18 cellular contexts compared by ENCODE assay signal in genomic region chr16:87705780-87706277, GRCh38. TPM values are rescaled to one million over a fixed set of nuclear protein-coding genes. Genes with fewer than 3 reads are reported as not detected.
DNase-seq lines count a peak whose midpoint lies in the region; ATAC-seq and TF ChIP-seq lines count a peak whose summit lies in the region.
"Had no signal": no experiment of that assay in that cellular context is flagged by ENCODE, and none has a peak within 500 bp of the region (broad histone marks: within the 10 kb centered on the region; RNA-seq: fewer than 3 reads in every experiment).

No MANE protein-coding gene starts in this region.

- H3K27ac Mint-ChIP-seq in activated naive CD4-positive, alpha-beta T cell treated with anti-CD3 and anti-CD28 coated beads, Interleukin-2, amount 10 ng/mL, durations not matched to agents 7 days and 5 days = no peak overlapping the region
- H3K27ac Mint-ChIP-seq: activated T-cell treated with anti-CD3 and anti-CD28 coated beads, Interleukin-2, amount 50 U/mL, for 72 hours; dendritic cell treated with granulocyte-macrophage colony-stimulating factor and Interleukin-4, amounts not matched to agents 40 ng/mL and 50 ng/mL, for 4 days; HFFc6 had no signal

- CTCF ChIA-PET in activated naive CD4-positive, alpha-beta T cell treated with anti-CD3 and anti-CD28 coated beads, Interleukin-2, amount 10 ng/mL, durations not matched to agents 7 days and 5 days (lab: Charles Lee) = no interaction called here

- no peaks in the 10 kb centered on the region for H3K27me3 ChIP-seq in lower lobe of right lung (ENCODE audit: low read depth)
- H3K27me3 ChIP-seq: adrenal gland, heart right ventricle had no signal

- H3K4me1 Mint-ChIP-seq in activated naive CD4-positive, alpha-beta T cell treated with anti-CD3 and anti-CD28 coated beads, Interleukin-2, amount 10 ng/mL, durations not matched to agents 7 days and 5 days = peaks cover 35% of the 10 kb centered on the region

- intact Hi-C loops in lower lobe of right lung (cut with DNase I) = no loop called here

- H3K4me1 ChIP-seq in lower lobe of right lung = no peaks in the 10 kb centered on the region
- H3K4me1 ChIP-seq: adrenal gland had no signal

- peaks cover 57% of the 10 kb centered on the region for H3K36me3 ChIP-seq in lower lobe of right lung

- no peak for TF ChIP-seq CTCF in lower lobe of right lung (IDR thresholded peaks at IDR 0.05)

- DNase-seq in C1 segment of cervical spinal cord (lab: John Stamatoyannopoulos, UW) (peak in 8 of 14 donors; percentile 8 to 47 (median 17)), NCI-H1092 (lab: John Stamatoyannopoulos, UW) (peak; percentile 37), SHP77 treated with DMSO at 0.1 percent for 48 hours (lab: John Stamatoyannopoulos, UW) (peak; percentile 83), lower lobe of right lung (peak; percentile 61), OCI-M2 (lab: John Stamatoyannopoulos, UW; ENCODE audit: unreplicated experiment) (no peak), LoVo (ENCODE audit: low spot score) (no peak)
- DNase-seq in activated naive CD4-positive, alpha-beta T cell treated with anti-CD3 and anti-CD28 coated beads, Interleukin-2, amount 10 ng/mL, durations not matched to agents 7 days and 5 days = no peak
- DNase-seq: activated CD4-positive, alpha-beta T cell treated with anti-CD3 and anti-CD28 coated beads, Interleukin-2, amount 50 U/mL, for 1 hour; activated T-cell treated with anti-CD3 and anti-CD28 coated beads, Interleukin-2, amount 50 U/mL, for 72 hours; adrenal gland; AML-193; DND-41; heart right ventricle; HFFc6; NCI-H446 treated with DMSO at 0.1 percent for 48 hours had no signal

- no peak overlapping the region for H3K4me3 Mint-ChIP-seq in activated naive CD4-positive, alpha-beta T cell treated with anti-CD3 and anti-CD28 coated beads, Interleukin-2, amount 10 ng/mL, durations not matched to agents 7 days and 5 days
- H3K4me3 Mint-ChIP-seq: activated T-cell treated with anti-CD3 and anti-CD28 coated beads, Interleukin-2, amount 50 U/mL, for 72 hours; dendritic cell treated with granulocyte-macrophage colony-stimulating factor and Interleukin-4, amounts not matched to agents 40 ng/mL and 50 ng/mL, for 4 days; HFFc6 had no signal

- H3K27me3 Mint-ChIP-seq in activated naive CD4-positive, alpha-beta T cell treated with anti-CD3 and anti-CD28 coated beads, Interleukin-2, amount 10 ng/mL, durations not matched to agents 7 days and 5 days = no peaks in the 10 kb centered on the region
- H3K27me3 Mint-ChIP-seq: dendritic cell treated with granulocyte-macrophage colony-stimulating factor and Interleukin-4, amounts not matched to agents 40 ng/mL and 50 ng/mL, for 4 days had no signal

- no peak overlapping the region for H3K4me3 ChIP-seq in lower lobe of right lung
- H3K4me3 ChIP-seq: adrenal gland, GM12878, heart right ventricle had no signal

- ATAC-seq in lower lobe of right lung (peak; percentile 67 to 69), HG02610 (IDR thresholded peaks at IDR 0.05; ENCODE audit: unreplicated experiment) (no peak)
- ATAC-seq: activated T-cell treated with anti-CD3 and anti-CD28 coated beads, Interleukin-2, amount 50 U/mL, for 72 hours; GM12878; heart right ventricle had no signal

- no peak overlapping the region for H3K27ac ChIP-seq in lower lobe of right lung
- H3K27ac ChIP-seq: adrenal gland, heart right ventricle had no signal

- H3K9me3 ChIP-seq in lower lobe of right lung = no peaks in the 10 kb centered on the region
- H3K9me3 ChIP-seq: adrenal gland, heart right ventricle had no signal

- H3K9me3 Mint-ChIP-seq in activated naive CD4-positive, alpha-beta T cell treated with anti-CD3 and anti-CD28 coated beads, Interleukin-2, amount 10 ng/mL, durations not matched to agents 7 days and 5 days = no peaks in the 10 kb centered on the region
- H3K9me3 Mint-ChIP-seq: activated T-cell treated with anti-CD3 and anti-CD28 coated beads, Interleukin-2, amount 50 U/mL, for 72 hours; dendritic cell treated with granulocyte-macrophage colony-stimulating factor and Interleukin-4, amounts not matched to agents 40 ng/mL and 50 ng/mL, for 4 days; HFFc6 had no signal

- H3K36me3 Mint-ChIP-seq in activated naive CD4-positive, alpha-beta T cell treated with anti-CD3 and anti-CD28 coated beads, Interleukin-2, amount 10 ng/mL, durations not matched to agents 7 days and 5 days = peaks cover 43% of the 10 kb centered on the region

RNA-seq across cellular contexts. Expression of gene KLHDC4, which starts 60.0 kb away (rescaled TPM):
- total RNA-seq in lower lobe of right lung = 33.9 TPM

Comparison
In these comparisons a context has a peak if more than half of its experiments do, and no peak if none do; other contexts are left out.
1. DNase-seq: peak in C1 segment of cervical spinal cord (8 of 14), NCI-H1092 (single experiment), SHP77 treated with DMSO at 0.1 percent for 48 hours (single experiment) and lower lobe of right lung (single experiment); none in activated naive CD4-positive, alpha-beta T cell treated with anti-CD3 and anti-CD28 coated beads, Interleukin-2, amount 10 ng/mL, durations not matched to agents 7 days and 5 days (single experiment), OCI-M2 (single experiment) and LoVo (single experiment).